Comparison of ENCODE assay signal across 14 cellular contexts in the genomic region with DNA sequence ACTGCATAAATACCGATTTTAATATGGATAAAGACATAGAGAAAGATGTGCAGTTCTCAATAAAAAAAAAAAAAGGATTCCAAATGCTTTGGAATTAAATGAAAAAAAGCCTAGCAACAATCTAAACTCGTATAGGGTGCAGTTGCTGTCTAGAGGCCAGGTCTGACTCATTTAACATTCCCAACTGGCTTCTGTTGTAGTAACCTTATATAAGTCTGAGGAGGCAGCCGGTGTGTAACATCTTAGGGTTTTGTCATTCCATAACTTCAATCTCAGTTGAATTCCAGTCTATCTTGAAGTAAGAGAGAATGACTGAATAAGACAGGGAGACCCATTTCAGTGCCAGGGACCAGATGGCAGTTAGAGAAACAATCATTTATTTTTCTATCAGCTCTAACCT. TPM values are rescaled to one million over a fixed set of nuclear protein-coding genes. Genes with fewer than 3 reads are reported as not detected.
DNase-seq lines count a peak whose midpoint lies in the region; ATAC-seq and TF ChIP-seq lines count a peak whose summit lies in the region.
"Had no signal": no experiment of that assay in that cellular context is flagged by ENCODE, and none has a peak within 500 bp of the region (broad histone marks: within the 10 kb centered on the region; RNA-seq: fewer than 3 reads in every experiment).

No MANE protein-coding gene starts in this region.

- H3K4me3 Mint-ChIP-seq in CD4-positive, CD25-positive, alpha-beta regulatory T cell, result peak overlapping the region in 1 of 4 donors; percentile 55

- peak overlapping the region; percentile 35 for H3K4me3 ChIP-seq in CD4-positive, CD25-positive, alpha-beta regulatory T cell (ENCODE audit: low read depth, low read length)
- no peak overlapping the region for H3K4me3 ChIP-seq in choroid plexus epithelial cell (ENCODE audit: low read depth, low read length)
- no peak overlapping the region for H3K4me3 ChIP-seq in SJCRH30
- H3K4me3 ChIP-seq: lower lobe of right lung, tibial nerve had no signal

- no peaks in the 10 kb centered on the region for H3K9me3 ChIP-seq in CD4-positive, CD25-positive, alpha-beta regulatory T cell (ENCODE audit: control insufficient read depth in 2 of 2, low read length in 2 of 2)
- no peaks in the 10 kb centered on the region for H3K9me3 ChIP-seq in SJCRH30 (replicated peaks)
- H3K9me3 ChIP-seq: lower lobe of right lung, tibial nerve had no signal

- H3K27ac ChIP-seq in CD4-positive, CD25-positive, alpha-beta regulatory T cell (ENCODE audit: insufficient read depth, low read length, poor library complexity, severe bottlenecking), result peak overlapping the region; percentile 42
- H3K27ac ChIP-seq in SJCRH30, result no peak overlapping the region
- H3K27ac ChIP-seq: lower lobe of right lung, tibial nerve had no signal

- H3K4me1 ChIP-seq in CD4-positive, CD25-positive, alpha-beta regulatory T cell (ENCODE audit: control insufficient read depth, insufficient read depth, low read length, poor library complexity, severe bottlenecking), result peaks cover 69% of the 10 kb centered on the region
- H3K4me1 ChIP-seq in SJCRH30, result 0 out of 2 replicates have a peak, but pooled peaks cover 2% of the 10 kb centered on the region

- peaks cover 6% of the 10 kb centered on the region for H3K36me3 Mint-ChIP-seq in CD4-positive, CD25-positive, alpha-beta regulatory T cell
- H3K36me3 Mint-ChIP-seq: brain had no signal

- H3K36me3 ChIP-seq in CD4-positive, CD25-positive, alpha-beta regulatory T cell (ENCODE audit: control insufficient read depth, insufficient read depth, low read length), result peaks cover 4% of the 10 kb centered on the region
- no peaks in the 10 kb centered on the region for H3K36me3 ChIP-seq in SJCRH30
- H3K36me3 ChIP-seq: lower lobe of right lung, tibial nerve had no signal

- no peak for TF ChIP-seq CTCF in choroid plexus epithelial cell (conservative IDR thresholded peaks at IDR 0.05; ENCODE audit: low read depth, low read length)

- DNase-seq in CD4-positive, CD25-positive, alpha-beta regulatory T cell, result no peak
- DNase-seq in M059J (ENCODE audit: low read depth) (peak; percentile 79), choroid plexus epithelial cell (ENCODE audit: low read depth) (peak; percentile 83), myocyte (ENCODE audit: low read depth) (peak; percentile 39), SJCRH30 (no peak), NCI-H2107 (lab: John Stamatoyannopoulos, UW) (no peak)
- DNase-seq: activated CD8-positive, alpha-beta memory T cell treated with anti-CD3 and anti-CD28 coated beads, Interleukin-2, amount 50 U/mL, for 48 hours; DMS53; lower lobe of right lung; NCI-H187 treated with DMSO at 0.1 percent for 48 hours had no signal

- no peaks in the 10 kb centered on the region for H3K9me3 Mint-ChIP-seq in CD4-positive, CD25-positive, alpha-beta regulatory T cell
- H3K9me3 Mint-ChIP-seq: brain had no signal

- peak overlapping the region in 1 of 3 donors; percentile 65 for H3K27ac Mint-ChIP-seq in CD4-positive, CD25-positive, alpha-beta regulatory T cell

- no peaks in the 10 kb centered on the region for H3K27me3 ChIP-seq in CD4-positive, CD25-positive, alpha-beta regulatory T cell (ENCODE audit: control insufficient read depth, insufficient read depth, low read length)
- no peaks in the 10 kb centered on the region for H3K27me3 ChIP-seq in SJCRH30
- H3K27me3 ChIP-seq: tibial nerve had no signal

- H3K4me1 Mint-ChIP-seq in CD4-positive, CD25-positive, alpha-beta regulatory T cell, result peaks cover 47 to 67% (median 56%) of the 10 kb centered on the region in 4 donors

- ATAC-seq in CD4-positive, CD25-positive, alpha-beta regulatory T cell (ENCODE audit: low read depth in 2 of 2), result no peak
- ATAC-seq in HG03460 (IDR thresholded peaks at IDR 0.05; ENCODE audit: unreplicated experiment), result no peak
- ATAC-seq in HG02884 (IDR thresholded peaks at IDR 0.05; ENCODE audit: unreplicated experiment), result no peak

- H3K27me3 Mint-ChIP-seq in CD4-positive, CD25-positive, alpha-beta regulatory T cell, result no peaks in the 10 kb centered on the region
- H3K27me3 Mint-ChIP-seq: brain had no signal

RNA-seq across cellular contexts. Expression of a gene that starts 6.5 kb away (rescaled TPM):
- 69.9 TPM for total RNA-seq in CD4-positive, CD25-positive, alpha-beta regulatory T cell
- 100 to 1,000 TPM; 112 to 157 (median 132) TPM for polyA plus RNA-seq in CD4-positive, CD25-positive, alpha-beta regulatory T cell
- 97.1 and 140 TPM in 2 replicates for total RNA-seq in M059J (2014; rRNA removed; shearing (Covaris generic))
- 27.2 and 30.1 TPM in 2 replicates for total RNA-seq in myocyte
- polyA plus RNA-seq in myocyte (2012), result 18.8 TPM
- 49.7 and 55.4 TPM in 2 replicates for total RNA-seq in SJCRH30 (2014; rRNA removed; shearing (Covaris generic))

RNA-seq across cellular contexts. Expression of a gene that starts 7.3 kb away (rescaled TPM):
- 2.4 TPM for total RNA-seq in CD4-positive, CD25-positive, alpha-beta regulatory T cell
- 10 to 100 TPM; 12.8 to 17.8 (median 15.3) TPM for polyA plus RNA-seq in CD4-positive, CD25-positive, alpha-beta regulatory T cell
- 3.2 and 4.4 TPM in 2 replicates for total RNA-seq in M059J (2014; rRNA removed; shearing (Covaris generic))
- total RNA-seq in myocyte, result 1.6 and 2.5 TPM in 2 replicates
- polyA plus RNA-seq in myocyte (2012), result 0.32 TPM
- total RNA-seq in SJCRH30 (2014; rRNA removed; shearing (Covaris generic)), result 0.23 and 0.40 TPM in 2 replicates

Comparison
In these comparisons a context has a peak if more than half of its experiments do, and no peak if none do; other contexts are left out.
1. DNase-seq: peak in M059J (single experiment), choroid plexus epithelial cell (single experiment) and myocyte (single experiment); none in CD4-positive, CD25-positive, alpha-beta regulatory T cell (0 of 3), SJCRH30 (0 of 2) and NCI-H2107 (single experiment).